25 cellular contexts compared by ENCODE assay signal in the genomic region with DNA sequence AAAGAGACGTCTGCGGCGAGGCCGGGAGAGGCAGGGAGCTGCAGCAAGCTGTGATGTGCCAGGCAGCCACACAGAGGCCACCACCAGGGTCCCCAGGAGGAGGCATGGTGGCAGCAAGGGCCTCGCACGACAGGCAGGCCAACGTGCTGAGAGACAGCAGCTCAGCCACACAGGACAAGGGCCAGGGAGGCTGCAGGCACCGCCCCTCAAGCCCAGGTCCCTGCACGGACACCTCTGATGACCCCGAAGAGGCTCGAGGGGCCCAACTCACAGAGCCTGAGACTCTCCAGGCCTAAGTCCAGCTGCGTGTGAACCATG. TPM values are rescaled to one million over a fixed set of nuclear protein-coding genes. Genes with fewer than 3 reads are reported as not detected.
DNase-seq lines count a peak whose midpoint lies in the region; ATAC-seq and TF ChIP-seq lines count a peak whose summit lies in the region.
"Had no signal": no experiment of that assay in that cellular context is flagged by ENCODE, and none has a peak within 500 bp of the region (broad histone marks: within the 10 kb centered on the region; RNA-seq: fewer than 3 reads in every experiment).

No MANE protein-coding gene starts in this region.

- no peak overlapping the region for H4K5ac ChIP-seq in IMR-90 (ENCODE audit: low read depth, low read length)

- CTCF ChIA-PET in IMR-90 (lab: Yijun Ruan, JAX), result no interaction called here
- CTCF ChIA-PET in CD4-positive, alpha-beta T cell (lab: Charles Lee), result no interaction called here

- no peak overlapping the region for H3K56ac ChIP-seq in IMR-90 (ENCODE audit: extremely low read depth, insufficient read depth, low read length)

- H3K18ac ChIP-seq in IMR-90 (ENCODE audit: low read depth, low read length) (no peak overlapping the region), neuronal stem cell (ENCODE audit: low read length) (no peak overlapping the region)

- no peak for DNase-seq in IMR-90
- no peak for DNase-seq in RWPE2 (ENCODE audit: low spot score)
- no peak for DNase-seq in neuronal stem cell (ENCODE audit: low spot score)
- DNase-seq in NCI-H1092 treated with DMSO at 0.1 percent for 48 hours (lab: John Stamatoyannopoulos, UW), result no peak
- DNase-seq in NCI-H1930 (lab: John Stamatoyannopoulos, UW), result no peak
- no peak for DNase-seq in CD4-positive, alpha-beta T cell
- DNase-seq: 8988T; ACHN; AML-193; BE2C; Calu3; CD4-positive, alpha-beta memory T cell; COR-L47; DMS53; DMS79 treated with DMSO at 0.1 percent for 48 hours; GF-D8; H9 had no signal

- H3K79me1 ChIP-seq in IMR-90 (ENCODE audit: low read depth in 1 of 2, low read length in 2 of 2), result peaks cover 8 to 28% of the 10 kb centered on the region in 2 experiments; a peak in 3 of 4 replicates
- H3K79me1 ChIP-seq in neuronal stem cell (ENCODE audit: low read depth, low read length), result peaks cover 19% of the 10 kb centered on the region

- H2AK5ac ChIP-seq in IMR-90 (ENCODE audit: low read depth, low read length) (no peak overlapping the region), neuronal stem cell (ENCODE audit: low read depth, low read length) (no peak overlapping the region)

- H2AFZ ChIP-seq in IMR-90 (replicated peaks; ENCODE audit: low read length, poor library complexity) (peak overlapping the region; percentile 32), neuronal stem cell (ENCODE audit: low read length) (no peak overlapping the region)
- H2AFZ ChIP-seq: GM23338 had no signal

- H4K20me1 ChIP-seq in IMR-90 (ENCODE audit: insufficient read depth, low read length), result 0 out of 2 replicates have a peak, but pooled peaks cover 3% of the 10 kb centered on the region

- H2BK120ac ChIP-seq in IMR-90 (ENCODE audit: low read depth, low read length), result no peak overlapping the region
- no peak overlapping the region for H2BK120ac ChIP-seq in neuronal stem cell (ENCODE audit: low read depth, low read length)

- no peak overlapping the region for H3K9ac ChIP-seq in IMR-90 (ENCODE audit: low read depth, low read length)
- no peak overlapping the region for H3K9ac ChIP-seq in neuronal stem cell (ENCODE audit: low read depth, low read length, poor library complexity)

- intact Hi-C loops in IMR-90 (cut with micrococcal nuclease), result no loop called here
- intact Hi-C loops in CD4-positive, alpha-beta T cell (cut with DNase I, micrococcal nuclease), result no loop called here

- H2BK20ac ChIP-seq in IMR-90 (ENCODE audit: low read depth, low read length), result no peak overlapping the region

- TF ChIP-seq CTCF in IMR-90 (conservative IDR thresholded peaks at IDR 0.05; ENCODE audit: low read depth, low read length) (no peak), RWPE2 (IDR thresholded peaks at IDR 0.05; ENCODE audit: poor library complexity, severe bottlenecking) (no peak)
- no peak for TF ChIP-seq CTCF in CD4-positive, alpha-beta T cell (IDR thresholded peaks at IDR 0.05)

- ATAC-seq in IMR-90 (ENCODE audit: low read depth) (no peak), RWPE2 (ENCODE audit: low read depth) (no peak)
- no peak for ATAC-seq in CD4-positive, alpha-beta T cell (ENCODE audit: poor library complexity)
- ATAC-seq: A549, GM23338, HCT116 had no signal

- in situ Hi-C loops in IMR-90 (cut with MboI; ENCODE audit: low sequenced_read_pairs), result no loop called here

- H3K9me1 ChIP-seq in IMR-90 (ENCODE audit: insufficient read depth, low read length), result no peaks in the 10 kb centered on the region; the same call in 1 of the 2 replicates

- no peak overlapping the region for H4K91ac ChIP-seq in IMR-90 (ENCODE audit: insufficient read depth, low read depth, low read length)
- H4K91ac ChIP-seq in neuronal stem cell (ENCODE audit: low read depth, low read length, poor library complexity), result no peak overlapping the region

- no TSS peak for BruUV-seq in IMR-90 (replicated peaks; lab: Mats Ljungman, UMichigan)

- no peak overlapping the region for H3K23ac ChIP-seq in IMR-90 (ENCODE audit: low read depth, low read length)
- H3K23ac ChIP-seq in neuronal stem cell (ENCODE audit: low read depth, low read length, poor library complexity), result no peak overlapping the region

- H2BK5ac ChIP-seq in IMR-90 (ENCODE audit: low read depth, low read length, poor library complexity, severe bottlenecking), result no peak overlapping the region
- no peak overlapping the region for H2BK5ac ChIP-seq in neuronal stem cell (ENCODE audit: low read length)

- H3K4me3 ChIP-seq in IMR-90 (ENCODE audit: insufficient read depth, low read depth, low read length), result no peak overlapping the region
- H3K4me3 ChIP-seq in RWPE2 (ENCODE audit: severe bottlenecking), result no peak overlapping the region
- no peak overlapping the region for H3K4me3 ChIP-seq in neuronal stem cell (ENCODE audit: low read length in 2 of 2)
- H3K4me3 ChIP-seq: A549; BLaER1 treated with 17β-estradiol and CSF1 and Interleukin-3, amounts not matched to agents 10 nM and 100 nM; GM23338 had no signal

- no peak for TF ChIP-seq POLR2A in IMR-90 (IDR thresholded peaks at IDR 0.05; ENCODE audit: low read depth, low read length)

- H2BK15ac ChIP-seq in IMR-90 (ENCODE audit: low read depth, low read length) (no peak overlapping the region), neuronal stem cell (ENCODE audit: low read length) (no peak overlapping the region)

- H3K4me1 ChIP-seq in IMR-90 (ENCODE audit: control insufficient read depth, insufficient read depth, low read length) (peaks cover 4% of the 10 kb centered on the region; the same call in 1 of the 2 replicates), RWPE2 (ENCODE audit: insufficient read depth, poor library complexity, severe bottlenecking) (no peaks in the 10 kb centered on the region), neuronal stem cell (ENCODE audit: control insufficient read depth in 2 of 2, insufficient read depth in 1 of 2, low read depth in 1 of 2, low read length in 2 of 2) (no peaks in the 10 kb centered on the region)
- H3K4me1 ChIP-seq: BE2C had no signal

- no peak overlapping the region for H2BK12ac ChIP-seq in neuronal stem cell (ENCODE audit: low read length)

- dilution Hi-C loops in IMR-90 (cut with HindIII; ENCODE audit: low sequenced_read_pairs, unreplicated experiment), result no loop called here

- TF ChIP-seq RAD21 in IMR-90 (IDR thresholded peaks at IDR 0.05; ENCODE audit: low read length), result no peak

- H3K27me3 Mint-ChIP-seq in CD4-positive, alpha-beta T cell, result no peaks in the 10 kb centered on the region
- H3K27me3 Mint-ChIP-seq: CD4-positive, alpha-beta memory T cell had no signal

- POLR2A ChIA-PET in IMR-90 (lab: Charles Lee; ENCODE audit: unreplicated experiment), result no interaction called here
- POLR2A ChIA-PET in CD4-positive, alpha-beta T cell (lab: Charles Lee), result no interaction called here

- WGBS in IMR-90 (ENCODE audit: extremely low coverage in 2 of 2, insufficient read length in 1 of 2), 2 experiments, result 85% methylated on average over 6 of the region's 12 CpGs; no CpG with 5 or more reads in 1 of the 2 experiments
- WGBS in neuronal stem cell (ENCODE audit: extremely low coverage in 2 of 2, insufficient read length in 2 of 2, insufficient replicate concordance in 1 of 2), 2 donors, result no CpG with 5 or more reads among the region's 12 CpGs

- H4K8ac ChIP-seq in IMR-90 (ENCODE audit: low read depth in 2 of 2, low read length in 2 of 2) (no peak overlapping the region), neuronal stem cell (ENCODE audit: low read depth, low read length) (peak overlapping the region; percentile 43)

- H3K27ac ChIP-seq in IMR-90 (ENCODE audit: insufficient read depth, low read length) (no peak overlapping the region), RWPE2 (ENCODE audit: poor library complexity, severe bottlenecking) (peak overlapping the region; percentile 20), neuronal stem cell (replicated peaks; ENCODE audit: low read length) (no peak overlapping the region)
- H3K27ac ChIP-seq in CD4-positive, alpha-beta T cell (ENCODE audit: low read depth, low read length), result no peak overlapping the region
- H3K27ac ChIP-seq: A549; BLaER1 treated with 17β-estradiol and CSF1 and Interleukin-3, amounts not matched to agents 10 nM and 100 nM had no signal

- H3K27me3 ChIP-seq in IMR-90 (ENCODE audit: control insufficient read depth, insufficient read depth, low read length) (no peaks in the 10 kb centered on the region), RWPE2 (ENCODE audit: insufficient read depth, poor library complexity, severe bottlenecking) (no peaks in the 10 kb centered on the region), neuronal stem cell (ENCODE audit: control insufficient read depth in 3 of 3, insufficient read depth in 3 of 3, low read depth in 1 of 3, low read length in 3 of 3) (no peaks in the 10 kb centered on the region)
- no peaks in the 10 kb centered on the region for H3K27me3 ChIP-seq in CD4-positive, alpha-beta T cell (ENCODE audit: control insufficient read depth, insufficient read depth, low read length)
- H3K27me3 ChIP-seq: BE2C; BLaER1 treated with 17β-estradiol and CSF1 and Interleukin-3, amounts not matched to agents 10 nM and 100 nM had no signal

- H3K4me2 ChIP-seq in IMR-90 (ENCODE audit: low read depth, low read length) (no peak overlapping the region), neuronal stem cell (ENCODE audit: insufficient read depth, low read length, poor library complexity, severe bottlenecking) (no peak overlapping the region)
- H3K4me2 ChIP-seq: A549; BLaER1 treated with 17β-estradiol and CSF1 and Interleukin-3, amounts not matched to agents 10 nM and 100 nM; GM23338 had no signal

- peaks cover 14% of the 10 kb centered on the region for H3K4me1 Mint-ChIP-seq in CD4-positive, alpha-beta T cell (ENCODE audit: low read depth)
- H3K4me1 Mint-ChIP-seq: GM23338 had no signal

- H3K4ac ChIP-seq in IMR-90 (ENCODE audit: low read depth, low read length), result no peak overlapping the region
- H3K4ac ChIP-seq in neuronal stem cell (ENCODE audit: low read length), result no peak overlapping the region

- H2AK9ac ChIP-seq in IMR-90 (replicated peaks; ENCODE audit: low read depth, low read length, poor library complexity), result no peak overlapping the region

- no peak overlapping the region for H3K4me3 Mint-ChIP-seq in CD4-positive, alpha-beta T cell
- H3K4me3 Mint-ChIP-seq: CD14-positive monocyte; CD4-positive, alpha-beta memory T cell; GM23338; H9 had no signal

- no peaks in the 10 kb centered on the region for H3K9me3 Mint-ChIP-seq in CD4-positive, alpha-beta T cell
- H3K9me3 Mint-ChIP-seq: CD14-positive monocyte; CD4-positive, alpha-beta memory T cell; GM23338; H9 had no signal

- H3K9me3 ChIP-seq in IMR-90 (ENCODE audit: control insufficient read depth, insufficient read depth, low read length) (no peaks in the 10 kb centered on the region), RWPE2 (ENCODE audit: severe bottlenecking) (no peaks in the 10 kb centered on the region), neuronal stem cell (replicated peaks in 1 of 2; ENCODE audit: control insufficient read depth in 2 of 2, insufficient read depth in 1 of 2, low read depth in 1 of 2, low read length in 2 of 2) (no peaks in the 10 kb centered on the region)
- H3K9me3 ChIP-seq in CD4-positive, alpha-beta T cell (ENCODE audit: control insufficient read depth, low read length), result no peaks in the 10 kb centered on the region
- H3K9me3 ChIP-seq: A549; BE2C; BLaER1 treated with 17β-estradiol and CSF1 and Interleukin-3, amounts not matched to agents 10 nM and 100 nM had no signal

- peaks cover 13% of the 10 kb centered on the region for H3K36me3 Mint-ChIP-seq in CD4-positive, alpha-beta T cell (ENCODE audit: low read depth)

- H3K36me3 ChIP-seq in IMR-90 (ENCODE audit: control insufficient read depth, insufficient read depth, low read length), result peaks cover 16% of the 10 kb centered on the region
- peaks cover 23% of the 10 kb centered on the region for H3K36me3 ChIP-seq in RWPE2 (ENCODE audit: low read depth)
- H3K36me3 ChIP-seq in neuronal stem cell (replicated peaks in 1 of 2; ENCODE audit: control insufficient read depth in 2 of 2, insufficient read depth in 2 of 2, low read length in 2 of 2), result peaks cover 17 to 48% of the 10 kb centered on the region in 2 donors

- H3K14ac ChIP-seq in IMR-90 (replicated peaks; ENCODE audit: low read depth, low read length) (no peak overlapping the region), neuronal stem cell (ENCODE audit: low read length) (no peak overlapping the region)

- no peak overlapping the region for H3K27ac Mint-ChIP-seq in CD4-positive, alpha-beta T cell
- H3K27ac Mint-ChIP-seq: GM23338, H9 had no signal

RNA-seq across cellular contexts. Expression of a gene that starts 5.7 kb away (rescaled TPM):
- total RNA-seq in IMR-90 (2012; rRNA removed), result 30.8 and 35.6 TPM in 2 replicates
- polyA plus RNA-seq in IMR-90 (2012; rRNA removed), result 52.2 and 58.6 TPM in 2 replicates
- 60.1 and 99.4 TPM in 2 replicates for polyA plus RNA-seq in IMR-90 (2012; cell fraction: cytosol; rRNA removed)
- 32.6 and 54.1 TPM in 2 replicates for polyA plus RNA-seq in IMR-90 (2012; cell fraction: nucleus; rRNA removed; ENCODE audit: low replicate concordance)
- polyA plus RNA-seq in neuronal stem cell (2013, experiment 1 of 2), result 45.7 TPM
- polyA plus RNA-seq in neuronal stem cell (2013, experiment 2 of 2), result 44.7 TPM
- 10 to 100 TPM; 20.9 to 22.7 TPM for total RNA-seq in CD4-positive, alpha-beta T cell

RNA-seq across cellular contexts. Expression of a gene that starts 6.1 kb away (rescaled TPM):
- 85.8 and 85.9 TPM in 2 replicates for total RNA-seq in IMR-90 (2012; rRNA removed)
- polyA plus RNA-seq in IMR-90 (2012; rRNA removed), result 65.3 and 81.8 TPM in 2 replicates
- polyA plus RNA-seq in IMR-90 (2012; cell fraction: cytosol; rRNA removed), result 98.5 and 99.7 TPM in 2 replicates
- polyA plus RNA-seq in IMR-90 (2012; cell fraction: nucleus; rRNA removed; ENCODE audit: low replicate concordance), result 9.4 and 27.5 TPM in 2 replicates
- 17.0 TPM for polyA plus RNA-seq in neuronal stem cell (2013, experiment 1 of 2)
- 16.9 TPM for polyA plus RNA-seq in neuronal stem cell (2013, experiment 2 of 2)
- 1 to 10 TPM; 4.1 to 4.5 TPM for total RNA-seq in CD4-positive, alpha-beta T cell

RNA-seq across cellular contexts. Expression of a gene that starts 27.4 kb away (rescaled TPM):
- not detected in 2 replicates for total RNA-seq in IMR-90 (2012; rRNA removed)
- polyA plus RNA-seq in IMR-90 (2012; rRNA removed), result not detected in 2 replicates
- polyA plus RNA-seq in IMR-90 (2012; cell fraction: cytosol; rRNA removed), result 0.03 TPM in 1 of 2 replicates, not detected in the other
- 0.09 and 0.25 TPM in 2 replicates for polyA plus RNA-seq in IMR-90 (2012; cell fraction: nucleus; rRNA removed; ENCODE audit: low replicate concordance)
- polyA plus RNA-seq in neuronal stem cell (2013, experiment 1 of 2), result 0.06 TPM
- polyA plus RNA-seq in neuronal stem cell (2013, experiment 2 of 2), result 0.08 TPM
- under 1 TPM; 0.67 to 0.80 TPM for total RNA-seq in CD4-positive, alpha-beta T cell
- total RNA-seq: Calu3, Daoy, G401, GM23338, H4, H9 had no signal
- polyA plus RNA-seq: CD14-positive monocyte; CD4-positive, alpha-beta memory T cell had no signal

RNA-seq across cellular contexts. Expression of a gene that starts 38.2 kb away (rescaled TPM):
- 51.1 and 131 TPM in 2 replicates for total RNA-seq in IMR-90 (2012; rRNA removed)
- polyA plus RNA-seq in IMR-90 (2012; rRNA removed), result 62.6 and 75.9 TPM in 2 replicates
- 64.6 and 131 TPM in 2 replicates for polyA plus RNA-seq in IMR-90 (2012; cell fraction: cytosol; rRNA removed)
- polyA plus RNA-seq in IMR-90 (2012; cell fraction: nucleus; rRNA removed; ENCODE audit: low replicate concordance), result 50.7 and 143 TPM in 2 replicates
- polyA plus RNA-seq in neuronal stem cell (2013, experiment 1 of 2), result 52.2 TPM
- 50.6 TPM for polyA plus RNA-seq in neuronal stem cell (2013, experiment 2 of 2)
- total RNA-seq in CD4-positive, alpha-beta T cell, result 10 to 100 TPM; 36.4 to 38.1 TPM

RNA-seq across cellular contexts. Expression of a gene that starts 38.6 kb away (rescaled TPM):
- 9.1 and 10.6 TPM in 2 replicates for total RNA-seq in IMR-90 (2012; rRNA removed)
- 30.8 and 34.0 TPM in 2 replicates for polyA plus RNA-seq in IMR-90 (2012; rRNA removed)
- 24.8 and 37.1 TPM in 2 replicates for polyA plus RNA-seq in IMR-90 (2012; cell fraction: cytosol; rRNA removed)
- polyA plus RNA-seq in IMR-90 (2012; cell fraction: nucleus; rRNA removed; ENCODE audit: low replicate concordance), result 165 and 400 TPM in 2 replicates
- polyA plus RNA-seq in neuronal stem cell (2013, experiment 1 of 2), result 25.2 TPM
- 23.3 TPM for polyA plus RNA-seq in neuronal stem cell (2013, experiment 2 of 2)
- total RNA-seq in CD4-positive, alpha-beta T cell, result 10 to 100 TPM; 86.3 to 87.6 TPM

Comparison
In these comparisons a context has a peak if more than half of its experiments do, and no peak if none do; other contexts are left out.
1. RNA of a gene that starts 6.1 kb away (total RNA-seq): 85.8 to 85.9 TPM in IMR-90; 4.1 to 4.5 TPM in CD4-positive, alpha-beta T cell; every median in the first group is over 10 times any median in the second.